Comparison of ENCODE assay signal across 14 cellular contexts in genomic region chr22:37910863-37911262, GRCh38. TPM values are rescaled to one million over a fixed set of nuclear protein-coding genes. Genes with fewer than 3 reads are reported as not detected.
DNase-seq lines count a peak whose midpoint lies in the region; ATAC-seq and TF ChIP-seq lines count a peak whose summit lies in the region.
"Had no signal": no experiment of that assay in that cellular context is flagged by ENCODE, and none has a peak within 500 bp of the region (broad histone marks: within the 10 kb centered on the region; RNA-seq: fewer than 3 reads in every experiment).

No MANE protein-coding gene starts in this region.

- WGBS in endodermal cell (ENCODE audit: insufficient coverage in 1 of 2, insufficient read length in 1 of 2), 2 experiments, result 67 to 82% methylated on average over 2 to 8 of the region's 8 CpGs

- H3K9me3 ChIP-seq in right atrium auricular region (no peaks in the 10 kb centered on the region), endodermal cell (ENCODE audit: control insufficient read depth, low read length) (no peaks in the 10 kb centered on the region), upper lobe of right lung (no peaks in the 10 kb centered on the region)

- H3K4me1 ChIP-seq in right atrium auricular region (peaks cover 0 to 35% of the 10 kb centered on the region in 2 donors), endodermal cell (ENCODE audit: control insufficient read depth, insufficient read depth, low read length) (peaks cover 12% of the 10 kb centered on the region), upper lobe of right lung (peaks cover 13% of the 10 kb centered on the region)

- H3K36me3 ChIP-seq in right atrium auricular region, result peaks cover 10% of the 10 kb centered on the region
- peaks cover 7% of the 10 kb centered on the region for H3K36me3 ChIP-seq in endodermal cell (ENCODE audit: control insufficient read depth, insufficient read depth, low read length)
- peaks cover 6% of the 10 kb centered on the region for H3K36me3 ChIP-seq in upper lobe of right lung

- H3K27ac ChIP-seq in right atrium auricular region, result no peak overlapping the region
- H3K27ac ChIP-seq in endodermal cell (ENCODE audit: low read depth, low read length), result peak overlapping the region; percentile 44
- H3K27ac ChIP-seq in upper lobe of right lung, result peak overlapping the region; percentile 24

- H3K9ac ChIP-seq in endodermal cell (ENCODE audit: extremely low read depth, low read length, poor library complexity, severe bottlenecking), result no peak overlapping the region

- no peaks in the 10 kb centered on the region for H3K27me3 ChIP-seq in right atrium auricular region
- no peaks in the 10 kb centered on the region for H3K27me3 ChIP-seq in endodermal cell (ENCODE audit: control insufficient read depth, insufficient read depth, low read length, poor library complexity, severe bottlenecking)
- H3K27me3 ChIP-seq in upper lobe of right lung, result no peaks in the 10 kb centered on the region

- no peak for ATAC-seq in Right ventricle myocardium inferior
- no peak for ATAC-seq in upper lobe of right lung
- ATAC-seq in HG02938 (IDR thresholded peaks at IDR 0.05; ENCODE audit: unreplicated experiment), result no peak
- no peak for ATAC-seq in GM21737 (IDR thresholded peaks at IDR 0.05; ENCODE audit: unreplicated experiment)

- DNase-seq in Right ventricle myocardium inferior (ENCODE audit: missing footprints) (peak; percentile 51), right atrium auricular region (ENCODE audit: low spot score) (no peak), endodermal cell (peak; percentile 66), upper lobe of right lung (no peak)
- no peak for DNase-seq in activated CD4-positive, alpha-beta T cell treated with anti-CD3 and anti-CD28 coated beads, Interleukin-2, amount 50 U/mL, for 48 hours
- DNase-seq: activated naive CD8-positive, alpha-beta T cell treated with anti-CD3 and anti-CD28 coated beads for 36 hours; DMS79; Kasumi-1; NCI-H2081; small intestine had no signal

- TF ChIP-seq CTCF in right atrium auricular region (IDR thresholded peaks at IDR 0.05) (no peak), endodermal cell (conservative IDR thresholded peaks at IDR 0.05) (no peak), nephron (IDR thresholded peaks at IDR 0.05; ENCODE audit: unreplicated experiment in 3 of 3) (no peak), upper lobe of right lung (IDR thresholded peaks at IDR 0.05) (no peak)

- H3K4me3 Mint-ChIP-seq in endodermal cell (no peak overlapping the region), nephron (peak overlapping the region; percentile 31 to 71 (median 52))
- H3K4me3 Mint-ChIP-seq: activated naive CD8-positive, alpha-beta T cell treated with anti-CD3 and anti-CD28 coated beads for 36 hours had no signal

- H3K4me1 Mint-ChIP-seq in endodermal cell (peaks cover 33% of the 10 kb centered on the region), nephron (peaks cover 48% of the 10 kb centered on the region)

- peaks cover 14% of the 10 kb centered on the region for H3K36me3 Mint-ChIP-seq in endodermal cell (ENCODE audit: low read depth)
- peaks cover 6% of the 10 kb centered on the region for H3K36me3 Mint-ChIP-seq in nephron (ENCODE audit: low read depth)

- H3K4me3 ChIP-seq in right atrium auricular region (no peak overlapping the region), endodermal cell (ENCODE audit: low read length) (no peak overlapping the region), upper lobe of right lung (no peak overlapping the region)

- H3K9me3 Mint-ChIP-seq in endodermal cell, result no peaks in the 10 kb centered on the region
- H3K9me3 Mint-ChIP-seq in nephron, result no peaks in the 10 kb centered on the region
- H3K9me3 Mint-ChIP-seq: activated naive CD8-positive, alpha-beta T cell treated with anti-CD3 and anti-CD28 coated beads for 36 hours had no signal

- intact Hi-C loops in Right ventricle myocardium inferior (cut with DNase I), result no loop called here
- intact Hi-C loops in upper lobe of right lung (cut with DNase I), result no loop called here

- H3K27ac Mint-ChIP-seq in endodermal cell, result peak overlapping the region; percentile 78
- H3K27ac Mint-ChIP-seq in nephron, result peak overlapping the region; percentile 37 to 91 (median 64)
- H3K27ac Mint-ChIP-seq: activated naive CD8-positive, alpha-beta T cell treated with anti-CD3 and anti-CD28 coated beads for 36 hours had no signal

- no peaks in the 10 kb centered on the region for H3K27me3 Mint-ChIP-seq in endodermal cell (ENCODE audit: insufficient read depth)
- H3K27me3 Mint-ChIP-seq in nephron (ENCODE audit: low read depth), result peaks cover 3% of the 10 kb centered on the region
- H3K27me3 Mint-ChIP-seq: activated naive CD8-positive, alpha-beta T cell treated with anti-CD3 and anti-CD28 coated beads for 36 hours had no signal

RNA-seq across cellular contexts. Expression of gene MICALL1, which starts 4.8 kb away (rescaled TPM):
- total RNA-seq in Right ventricle myocardium inferior, result 19.4 TPM
- total RNA-seq in right atrium auricular region, result 10 to 100 TPM; 16.9 TPM
- 10 to 100 TPM; 33.5 to 36.6 TPM for total RNA-seq in endodermal cell
- 28.1 TPM for polyA plus RNA-seq in endodermal cell (2013, experiment 1 of 2)
- 24.7 TPM for polyA plus RNA-seq in endodermal cell (2013, experiment 2 of 2)
- total RNA-seq in upper lobe of right lung, result 37.4 TPM

RNA-seq across cellular contexts. Expression of gene C22orf23, which starts 42.5 kb away (rescaled TPM):
- total RNA-seq in Right ventricle myocardium inferior (0.68 TPM), right atrium auricular region (under 1 TPM in 1 of 2 donors, not detected in 1; 0.39 TPM), endodermal cell (under 1 TPM; 0.29 to 0.44 TPM), upper lobe of right lung (not detected)
- polyA plus RNA-seq in endodermal cell (2013, experiment 1 of 2), result 1.4 TPM
- polyA plus RNA-seq in endodermal cell (2013, experiment 2 of 2), result 1.1 TPM
- total RNA-seq: mesenteric fat pad had no signal

RNA-seq across cellular contexts. Expression of gene POLR2F, which starts 42.6 kb away (rescaled TPM):
- total RNA-seq in Right ventricle myocardium inferior, result 88.8 TPM
- 10 to 100 TPM; 53.2 to 62.1 TPM for total RNA-seq in right atrium auricular region
- 100 to 1,000 TPM in 1 of 2 donors, 10 to 100 TPM in 1; 98.0 to 105 TPM for total RNA-seq in endodermal cell
- polyA plus RNA-seq in endodermal cell (2013, experiment 1 of 2), result 122 TPM
- 100 TPM for polyA plus RNA-seq in endodermal cell (2013, experiment 2 of 2)
- 49.0 TPM for total RNA-seq in upper lobe of right lung

Comparison
In these comparisons a context has a peak if more than half of its experiments do, and no peak if none do; other contexts are left out.
1. DNase-seq: peak in Right ventricle myocardium inferior (single experiment) and endodermal cell (single experiment); none in right atrium auricular region (single experiment), upper lobe of right lung (single experiment) and activated CD4-positive, alpha-beta T cell treated with anti-CD3 and anti-CD28 coated beads, Interleukin-2, amount 50 U/mL, for 48 hours (0 of 2).
2. H3K27ac ChIP-seq: peak in endodermal cell (single experiment) and upper lobe of right lung (single experiment); none in right atrium auricular region (0 of 2).